Comparison of ENCODE assay signal across 20 cellular contexts in the genomic region with DNA sequence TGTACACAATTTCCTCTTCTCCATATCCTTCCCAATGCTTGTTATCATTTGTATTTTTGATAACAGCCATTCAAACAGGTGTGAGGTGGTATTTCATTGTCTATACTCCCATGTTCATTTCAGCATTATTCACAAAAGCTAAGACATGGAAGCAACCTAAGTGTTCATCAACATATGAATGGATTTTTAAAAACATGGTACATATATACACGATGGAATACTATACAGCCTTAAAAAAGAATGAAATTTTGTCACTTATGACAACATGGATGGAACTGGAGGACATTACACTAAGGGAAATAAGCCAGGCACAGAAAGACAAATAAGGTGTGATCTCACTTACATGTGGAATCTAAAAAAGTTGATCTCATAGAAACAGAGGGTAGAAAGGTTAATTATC.
"Had no signal": no experiment of that assay in that cellular context is flagged by ENCODE, and none has a peak within 500 bp of the region (broad histone marks: within the 10 kb centered on the region; RNA-seq: fewer than 3 reads in every experiment).

No MANE protein-coding gene starts in this region.

- H3K9ac ChIP-seq: parathyroid adenoma had no signal

- H3K27ac ChIP-seq: esophagus squamous epithelium, gastroesophageal sphincter, left ventricle myocardium inferior, lower lobe of right lung, parathyroid adenoma, psoas muscle, right lobe of liver, skin epidermis, tibial artery, upper lobe of left lung, vagina had no signal

- H3K4me1 ChIP-seq: esophagus squamous epithelium, lower lobe of right lung, parathyroid adenoma, right lobe of liver, upper lobe of left lung had no signal

- ATAC-seq: effector memory CD8-positive, alpha-beta T cell; gastroesophageal sphincter; left cardiac atrium; lower lobe of right lung; psoas muscle; right lobe of liver had no signal

- H3K9me3 ChIP-seq: esophagus squamous epithelium, gastroesophageal sphincter, left ventricle myocardium inferior, lower lobe of right lung, psoas muscle, right lobe of liver, tibial artery, upper lobe of left lung, vagina had no signal

- H3K27me3 ChIP-seq: esophagus squamous epithelium, gastroesophageal sphincter, right lobe of liver, tibial artery, upper lobe of left lung, vagina had no signal

- H3K36me3 ChIP-seq: esophagus squamous epithelium, lower lobe of right lung, right lobe of liver, tibial artery, upper lobe of left lung, vagina had no signal

- H3K4me3 ChIP-seq: esophagus squamous epithelium, gastroesophageal sphincter, left ventricle myocardium inferior, lower lobe of right lung, psoas muscle, right lobe of liver, skin epidermis, tibial artery, upper lobe of left lung, vagina had no signal

- H3K79me2 ChIP-seq: parathyroid adenoma had no signal

- DNase-seq: effector memory CD8-positive, alpha-beta T cell; esophagus squamous epithelium; glutamatergic neuron; immature natural killer cell; left cardiac atrium; left ventricle myocardium inferior; lower lobe of right lung; midbrain; occipital lobe; psoas muscle; retina; right lobe of liver; stimulated activated CD4-positive, alpha-beta T cell treated with anti-CD3 and anti-CD28 coated beads, Interleukin-12 subunit alpha, Interleukin-12 subunit beta, amount 100 ng/mL, for 4 hours; stimulated activated naive CD4-positive, alpha-beta T cell treated with Interleukin-2 at 50 U/mL for 16 hours; tibial artery; upper lobe of left lung had no signal

- H2AFZ ChIP-seq: parathyroid adenoma had no signal
